Comparison of ENCODE assay signal across 11 cellular contexts in genomic region chr2:207725815-207726578, GRCh38. TPM values are rescaled to one million over a fixed set of nuclear protein-coding genes. Genes with fewer than 3 reads are reported as not detected.
DNase-seq lines count a peak whose midpoint lies in the region; ATAC-seq and TF ChIP-seq lines count a peak whose summit lies in the region.
"Had no signal": no experiment of that assay in that cellular context is flagged by ENCODE, and none has a peak within 500 bp of the region (broad histone marks: within the 10 kb centered on the region; RNA-seq: fewer than 3 reads in every experiment).

No MANE protein-coding gene starts in this region.

- DNase-seq in EH (ENCODE audit: low read depth) (peak; percentile 11), MM.1S (peak; percentile 28), PC-9 (no peak), memory B cell (ENCODE audit: low spot score in 2 of 2) (no peak), cortex of kidney (lab: John Stamatoyannopoulos, UW) (no peak), KBM-7 (no peak), EL (no peak)
- DNase-seq: activated naive CD4-positive, alpha-beta T cell; NCI-H1048 had no signal

- peak overlapping the region; percentile 17 for H3K27ac Mint-ChIP-seq in memory B cell

- CTCF ChIA-PET in PC-9 (lab: Charles Lee): interaction anchor here (0.7 kb wide), 1 partner anchor 96 kb away, joined by 3 read pairs; no protein-coding TSS in a partner anchor

- H3K79me2 ChIP-seq in MM.1S (ENCODE audit: low read length): no peaks in the 10 kb centered on the region
- peaks cover 55% of the 10 kb centered on the region for H3K79me2 ChIP-seq in PC-9 (ENCODE audit: low read depth)

- H3K27me3 ChIP-seq in MM.1S (replicated peaks; ENCODE audit: insufficient read depth, low read length): no peaks in the 10 kb centered on the region
- no peaks in the 10 kb centered on the region for H3K27me3 ChIP-seq in PC-9 (ENCODE audit: insufficient read depth, low read depth)
- H3K27me3 ChIP-seq: SJSA1 had no signal

- H3K9ac ChIP-seq in MM.1S (ENCODE audit: low read length): no peak overlapping the region

- H3K4me3 ChIP-seq in MM.1S (ENCODE audit: low read length) (no peak overlapping the region), PC-9 (no peak overlapping the region)
- H3K4me3 ChIP-seq: SJSA1 had no signal

- H3F3A ChIP-seq in MM.1S (ENCODE audit: insufficient read depth, low read length) (no peaks in the 10 kb centered on the region), PC-9 (ENCODE audit: insufficient read depth, low read depth) (peaks cover 30% of the 10 kb centered on the region)

- H3K4me3 Mint-ChIP-seq in memory B cell: no peak overlapping the region

- H2AFZ ChIP-seq in MM.1S (ENCODE audit: low read length) (no peak overlapping the region), PC-9 (no peak overlapping the region)

- ATAC-seq in memory B cell (ENCODE audit: low read depth): no peak
- ATAC-seq in HG03378 (IDR thresholded peaks at IDR 0.05; ENCODE audit: unreplicated experiment): no peak

- H3K4me1 ChIP-seq in MM.1S (ENCODE audit: low read length): no peaks in the 10 kb centered on the region
- peaks cover 56% of the 10 kb centered on the region for H3K4me1 ChIP-seq in PC-9 (replicated peaks; ENCODE audit: insufficient read depth)

- H3K27ac ChIP-seq in MM.1S (ENCODE audit: low read length) (no peak overlapping the region), PC-9 (peak overlapping the region; percentile 39; the same call in 1 of the 2 replicates)
- H3K27ac ChIP-seq: SJSA1 had no signal

- BruUV-seq in PC-9 (replicated peaks; lab: Mats Ljungman, UMichigan): no TSS peak

- H3K36me3 ChIP-seq in MM.1S (replicated peaks; ENCODE audit: insufficient read depth, low read length): no peaks in the 10 kb centered on the region
- no peaks in the 10 kb centered on the region; the same call in none of the 2 replicates for H3K36me3 ChIP-seq in PC-9 (ENCODE audit: low read depth)

- H4K20me1 ChIP-seq in MM.1S (ENCODE audit: insufficient read depth, low read length): no peaks in the 10 kb centered on the region
- H4K20me1 ChIP-seq in PC-9 (ENCODE audit: insufficient read depth): no peaks in the 10 kb centered on the region

- TF ChIP-seq CTCF in MM.1S (IDR thresholded peaks at IDR 0.05; ENCODE audit: low read length) (no peak), PC-9 (conservative IDR thresholded peaks at IDR 0.05) (no peak)

- in situ Hi-C loops in KBM-7 (cut with MboI; ENCODE audit: low pct_unique_long_range_greater_than_20kb, low sequenced_read_pairs): no loop called here

- POLR2A ChIA-PET in PC-9 (lab: Charles Lee; ENCODE audit: unreplicated experiment): no interaction called here

- intact Hi-C loops in PC-9 (cut with micrococcal nuclease; ENCODE audit: unreplicated experiment): loop anchor here (10.0 kb wide), 1 partner anchor 741 kb away; no protein-coding TSS in a partner anchor

- no peaks in the 10 kb centered on the region for H3K27me3 Mint-ChIP-seq in memory B cell

- H3K4me1 Mint-ChIP-seq in memory B cell: peaks cover 34% of the 10 kb centered on the region

- no peak overlapping the region for H3K4me2 ChIP-seq in MM.1S (ENCODE audit: low read depth, low read length)
- 0 out of 2 replicates have a peak overlapping the region, but pooled peaks have one; percentile 0 for H3K4me2 ChIP-seq in PC-9

- H3K36me3 Mint-ChIP-seq in memory B cell: peaks cover 15% of the 10 kb centered on the region

- H3K9me3 Mint-ChIP-seq in memory B cell: no peaks in the 10 kb centered on the region

- H3K9me2 ChIP-seq in MM.1S (replicated peaks; ENCODE audit: insufficient read depth, low read length) (no peaks in the 10 kb centered on the region), PC-9 (ENCODE audit: insufficient read depth) (no peaks in the 10 kb centered on the region)

- H3K9me3 ChIP-seq in MM.1S (replicated peaks; ENCODE audit: insufficient read depth, low read length): no peaks in the 10 kb centered on the region
- no peaks in the 10 kb centered on the region for H3K9me3 ChIP-seq in PC-9 (ENCODE audit: insufficient read depth, low read depth)
- H3K9me3 ChIP-seq: SJSA1 had no signal

RNA-seq across cellular contexts. Expression of gene CCNYL1, which starts 14.6 kb away (rescaled TPM):
- total RNA-seq in PC-9 (2021): 21.8 and 24.8 TPM in 2 replicates

RNA-seq across cellular contexts. Expression of gene FZD5, which starts 43.7 kb away (rescaled TPM):
- total RNA-seq in PC-9 (2021): 5.6 and 6.8 TPM in 2 replicates

Comparison
In these comparisons a context has a peak if more than half of its experiments do, and no peak if none do; other contexts are left out.
1. DNase-seq: peak in EH (single experiment) and MM.1S (single experiment); none in PC-9 (0 of 2), memory B cell (0 of 2), cortex of kidney (single experiment), KBM-7 (single experiment) and EL (single experiment).